ENCODE assay signal across 8 cellular contexts in the genomic region with DNA sequence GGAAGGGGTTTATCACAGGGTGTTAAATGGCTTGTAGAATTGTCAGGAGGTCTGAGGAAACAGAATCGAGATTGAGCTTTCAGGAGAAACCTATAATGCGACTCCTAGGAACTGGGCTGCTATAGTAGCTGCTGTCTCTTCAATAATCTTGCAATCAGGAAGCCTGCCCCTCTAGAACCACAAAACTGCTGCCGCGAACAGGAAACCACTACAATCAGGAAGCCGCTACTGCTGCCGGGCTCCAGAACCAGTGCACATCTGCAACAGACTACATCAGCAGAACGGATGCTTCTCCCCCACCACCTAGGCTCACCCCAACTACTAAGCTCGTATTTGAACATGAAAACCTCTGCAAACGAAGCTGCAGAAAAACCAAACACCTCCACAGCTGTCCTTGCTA. TPM values are rescaled to one million over a fixed set of nuclear protein-coding genes. Genes with fewer than 3 reads are reported as not detected.
A peak's percentile ranks its signal among the peaks of the same experiment; 100 is the strongest.
DNase-seq lines count a peak whose midpoint lies in the region; ATAC-seq and TF ChIP-seq lines count a peak whose summit lies in the region.

No MANE protein-coding gene starts in this region.

- no peaks in the 10 kb centered on the region for H3K9me2 ChIP-seq in Loucy (replicated peaks; ENCODE audit: low read depth, low read length)

- H3K36me3 ChIP-seq in Loucy (ENCODE audit: insufficient read depth, low read length), result no peaks in the 10 kb centered on the region
- H3K36me3 ChIP-seq in ovary, result no peaks in the 10 kb centered on the region

- no peaks in the 10 kb centered on the region for H4K20me1 ChIP-seq in Loucy (ENCODE audit: insufficient read depth, low read length, poor library complexity, severe bottlenecking)

- no peak for TF ChIP-seq POLR2A in ovary (IDR thresholded peaks at IDR 0.05)

- no peaks in the 10 kb centered on the region for H3K79me2 ChIP-seq in Loucy (ENCODE audit: insufficient read depth, low read length)

- H3K4me3 ChIP-seq in Loucy (ENCODE audit: low read length, poor library complexity, severe bottlenecking) (peak overlapping the region; percentile 63), ovary (no peak overlapping the region)

- H2AFZ ChIP-seq in Loucy (ENCODE audit: low read length), result no peak overlapping the region

- H3K4me1 ChIP-seq in Loucy (ENCODE audit: insufficient read depth, low read length, poor library complexity, severe bottlenecking), result peaks cover 54% of the 10 kb centered on the region
- H3K4me1 ChIP-seq in ovary (ENCODE audit: insufficient read depth), result no peaks in the 10 kb centered on the region

- intact Hi-C loops in ovary (cut with DNase I), result no loop called here

- peak overlapping the region; percentile 61 for H3K4me2 ChIP-seq in Loucy (ENCODE audit: low read depth, low read length, poor library complexity, severe bottlenecking)

- H3K9ac ChIP-seq in Loucy (ENCODE audit: low read depth, low read length, poor library complexity, severe bottlenecking), result no peak overlapping the region

- H3K27me3 ChIP-seq in Loucy (ENCODE audit: insufficient read depth, low read length, poor library complexity, severe bottlenecking) (no peaks in the 10 kb centered on the region), ovary (no peaks in the 10 kb centered on the region)

- peak; percentile 84 for ATAC-seq in GM19395 (IDR thresholded peaks at IDR 0.05; ENCODE audit: unreplicated experiment)

- H3F3A ChIP-seq in Loucy (ENCODE audit: low read depth), result peaks cover 4% of the 10 kb centered on the region; the same call in 1 of the 2 replicates

- no peak for TF ChIP-seq EP300 in ovary (IDR thresholded peaks at IDR 0.05)

- no peak for TF ChIP-seq CTCF in Loucy (conservative IDR thresholded peaks at IDR 0.05; ENCODE audit: low read length)
- no peak for TF ChIP-seq CTCF in ovary (IDR thresholded peaks at IDR 0.05)

- H3K27ac ChIP-seq in ovary, result no peak overlapping the region

- peak; percentile 69 for DNase-seq in activated CD8-positive, alpha-beta memory T cell treated with anti-CD3 and anti-CD28 coated beads, Interleukin-2, amount 50 U/mL, for 4 hours
- DNase-seq in medulla oblongata (ENCODE audit: extremely low spot score), result peak; percentile 52
- no peak for DNase-seq in iPS-NIHi11 (ENCODE audit: low spot score)
- DNase-seq in ovary, result no peak
- DNase-seq in inferior parietal cortex (ENCODE audit: extremely low spot score), result no peak
- no peak for DNase-seq in NCI-H146 (lab: John Stamatoyannopoulos, UW)

- 67 to 76% (median 74%) methylated on average over 9 of the region's 9 CpGs for WGBS in ovary, 3 donors

- H3K9me3 ChIP-seq in Loucy (ENCODE audit: insufficient read depth, low read depth, low read length), result no peaks in the 10 kb centered on the region
- H3K9me3 ChIP-seq in ovary, result no peaks in the 10 kb centered on the region

RNA-seq across cellular contexts. Expression of gene TNFSF8, which starts 31.6 kb away (rescaled TPM):
- total RNA-seq in ovary, result 1 to 10 TPM in 4 of 7 donors, under 1 TPM in 3; 0.45 to 1.6 (median 1.0) TPM
- polyA plus RNA-seq in ovary, result 1 to 10 TPM in 1 of 2 donors, under 1 TPM in 1; 0.38 to 5.2 TPM

Comparison
In these comparisons a context has a peak if more than half of its experiments do, and no peak if none do; other contexts are left out.
1. DNase-seq: peak in activated CD8-positive, alpha-beta memory T cell treated with anti-CD3 and anti-CD28 coated beads, Interleukin-2, amount 50 U/mL, for 4 hours (single experiment) and medulla oblongata (single experiment); none in iPS-NIHi11 (single experiment), ovary (0 of 5), inferior parietal cortex (single experiment) and NCI-H146 (single experiment).